Comparison of ENCODE assay signal across 8 cellular contexts in the genomic region with DNA sequence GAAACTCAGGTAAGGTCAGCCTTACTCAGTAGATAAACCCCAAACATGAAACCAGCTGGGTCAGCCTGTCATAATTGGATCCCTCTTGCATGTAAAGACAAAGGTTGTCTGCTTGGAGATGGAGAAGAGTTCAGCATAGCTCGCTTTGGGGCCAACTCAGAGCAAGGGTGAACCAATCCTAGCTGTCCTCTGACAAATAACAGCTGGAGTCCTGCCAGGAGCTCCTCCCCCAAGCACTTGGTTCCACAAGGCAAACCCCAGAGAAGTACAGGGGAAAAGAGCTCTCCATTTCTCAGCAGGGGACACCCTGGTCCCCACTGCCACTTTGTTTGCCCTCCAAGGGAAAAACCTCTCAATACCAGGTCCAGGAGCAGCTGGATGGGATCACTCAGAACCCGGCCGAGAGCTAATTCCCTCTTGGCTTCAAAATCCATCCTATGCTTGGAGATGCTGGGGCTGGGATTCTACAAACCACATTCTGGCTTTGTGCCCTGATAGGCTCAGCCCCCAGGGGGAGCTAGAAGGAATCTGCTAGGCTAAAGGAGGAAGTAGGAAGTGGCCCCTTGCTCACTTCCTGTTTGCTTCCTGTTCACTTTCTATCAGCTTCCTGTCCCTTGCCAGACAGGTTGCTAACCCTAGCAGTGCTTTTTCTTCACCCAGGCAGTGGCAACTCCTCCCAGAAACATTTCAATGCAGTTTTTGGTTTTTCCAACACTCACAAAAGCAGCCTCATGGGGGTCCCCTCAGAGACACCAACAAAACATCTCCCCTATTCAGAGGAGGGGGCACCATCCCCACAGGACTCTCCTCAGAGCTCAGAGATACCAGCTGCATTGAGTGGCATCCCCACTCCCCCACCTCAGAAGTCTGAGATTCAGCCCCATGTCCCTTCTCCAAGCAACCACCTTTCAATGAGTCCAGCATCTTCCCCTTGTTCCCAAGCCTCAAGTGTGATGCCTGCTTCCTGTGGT. TPM values are rescaled to one million over a fixed set of nuclear protein-coding genes. Genes with fewer than 3 reads are reported as not detected.
DNase-seq lines count a peak whose midpoint lies in the region; ATAC-seq and TF ChIP-seq lines count a peak whose summit lies in the region.

No MANE protein-coding gene starts in this region.

- H3K27ac ChIP-seq in ascending aorta, result peak overlapping the region in 1 of 2 donors; percentile 21

- TF ChIP-seq CTCF in osteocyte (IDR thresholded peaks at IDR 0.05), result peak; percentile 32
- no peak for TF ChIP-seq CTCF in ascending aorta (IDR thresholded peaks at IDR 0.05)

- peaks cover 0 to 7% of the 10 kb centered on the region in 2 donors for H3K36me3 ChIP-seq in ascending aorta

- no peak overlapping the region for H3K4me3 Mint-ChIP-seq in osteocyte (ENCODE audit: unreplicated experiment)

- H3K27me3 Mint-ChIP-seq in osteocyte (ENCODE audit: unreplicated experiment), result no peaks in the 10 kb centered on the region

- no peaks in the 10 kb centered on the region for H3K9me3 ChIP-seq in ascending aorta

- H3K9me3 Mint-ChIP-seq in osteocyte (ENCODE audit: unreplicated experiment), result no peaks in the 10 kb centered on the region

- DNase-seq in NCI-H2171 treated with DMSO at 0.1 percent for 48 hours (lab: John Stamatoyannopoulos, UW) (peak; percentile 39), NCI-H2171 (lab: John Stamatoyannopoulos, UW) (no peak), NCI-H1105 (lab: John Stamatoyannopoulos, UW) (peak; percentile 48), germinal center (ENCODE audit: low spot score) (peak; percentile 45), osteocyte (ENCODE audit: extremely low spot score, unreplicated experiment) (no peak), ascending aorta (ENCODE audit: low spot score in 2 of 2) (no peak)
- DNase-seq in activated CD8-positive, alpha-beta memory T cell treated with anti-CD3 and anti-CD28 coated beads, Interleukin-2, amount 50 U/mL, for 4 hours, result peak; percentile 18

- H3K27ac Mint-ChIP-seq in osteocyte (ENCODE audit: unreplicated experiment), result no peak overlapping the region

- no peak for ATAC-seq in GM21825 (IDR thresholded peaks at IDR 0.05; ENCODE audit: unreplicated experiment)

- no peaks in the 10 kb centered on the region for H3K4me1 ChIP-seq in ascending aorta

- no peaks in the 10 kb centered on the region for H3K27me3 ChIP-seq in ascending aorta

- peaks cover 16% of the 10 kb centered on the region for H3K36me3 Mint-ChIP-seq in osteocyte (ENCODE audit: unreplicated experiment)

- H3K4me1 Mint-ChIP-seq in osteocyte (ENCODE audit: unreplicated experiment), result peaks cover 5% of the 10 kb centered on the region

- intact Hi-C loops in ascending aorta (cut with DNase I), result no loop called here

- no peak overlapping the region for H3K4me3 ChIP-seq in ascending aorta

RNA-seq across cellular contexts. Expression of gene CDRT4, which starts 30.7 kb away (rescaled TPM):
- total RNA-seq in osteocyte, result 9.6 and 10.1 TPM in 2 replicates
- total RNA-seq in ascending aorta, result 3.7 TPM

Comparison
In these comparisons a context has a peak if more than half of its experiments do, and no peak if none do; other contexts are left out.
1. DNase-seq: peak in NCI-H2171 treated with DMSO at 0.1 percent for 48 hours (single experiment), NCI-H1105 (single experiment), activated CD8-positive, alpha-beta memory T cell treated with anti-CD3 and anti-CD28 coated beads, Interleukin-2, amount 50 U/mL, for 4 hours (single experiment) and germinal center (single experiment); none in NCI-H2171 (single experiment), osteocyte (single experiment) and ascending aorta (0 of 2).